In genomic region chr3:184727357-184728060, GRCh38 we compare ENCODE assay signal across 1 cellular context.
TF ChIP-seq lines count a peak whose summit lies in the region.

No MANE protein-coding gene starts in this region.

TF ChIP-seq in SK-N-SH, 30 proteins besides CTCF, POLR2A, EP300 and RAD21 (continued from another document):
- TF ChIP-seq RCOR1 (IDR thresholded peaks at IDR 0.05; ENCODE audit: low read length) (peak; percentile 41; the same call in 1 of the 2 replicates), IRF3 (IDR thresholded peaks at IDR 0.05; ENCODE audit: low read depth, low read length) (no peak), SMC3 (IDR thresholded peaks at IDR 0.05; ENCODE audit: low read depth, low read length) (peak; percentile 81)
- TF ChIP-seq, protein P1, sequence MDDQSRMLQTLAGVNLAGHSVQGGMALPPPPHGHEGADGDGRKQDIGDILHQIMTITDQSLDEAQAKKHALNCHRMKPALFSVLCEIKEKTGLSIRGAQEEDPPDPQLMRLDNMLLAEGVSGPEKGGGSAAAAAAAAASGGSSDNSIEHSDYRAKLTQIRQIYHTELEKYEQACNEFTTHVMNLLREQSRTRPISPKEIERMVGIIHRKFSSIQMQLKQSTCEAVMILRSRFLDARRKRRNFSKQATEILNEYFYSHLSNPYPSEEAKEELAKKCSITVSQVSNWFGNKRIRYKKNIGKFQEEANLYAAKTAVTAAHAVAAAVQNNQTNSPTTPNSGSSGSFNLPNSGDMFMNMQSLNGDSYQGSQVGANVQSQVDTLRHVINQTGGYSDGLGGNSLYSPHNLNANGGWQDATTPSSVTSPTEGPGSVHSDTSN (IDR thresholded peaks at IDR 0.05): peak; percentile 15; the same call in 1 of the 2 replicates
